In genomic region chr3:153331676-153332075, GRCh38 we compare ENCODE assay signal across 31 cellular contexts.
"Had no signal": no experiment of that assay in that cellular context is flagged by ENCODE, and none has a peak within 500 bp of the region (broad histone marks: within the 10 kb centered on the region; RNA-seq: fewer than 3 reads in every experiment).

No MANE protein-coding gene starts in this region.

- H3K9me3 ChIP-seq: ovary, psoas muscle, right lobe of liver, sigmoid colon, spleen, suprapubic skin, testis, tibial artery, transverse colon, upper lobe of right lung, uterus had no signal

- H3K4me2 ChIP-seq: neural progenitor cell had no signal

- H3K27me3 ChIP-seq: neural progenitor cell, ovary, right lobe of liver, sigmoid colon, spleen, suprapubic skin, testis, tibial artery, transverse colon, upper lobe of right lung, uterus had no signal

- H3K9me3 Mint-ChIP-seq: natural killer cell; nephron; neural progenitor cell; stimulated activated memory B cell treated with anti-CD40 and anti-IgM and Interleukin-4, amounts not matched to agents 10 μg/mL and 1 μg/mL and 100 μg/mL, for 72 hours; stimulated activated naive CD8-positive, alpha-beta T cell treated with anti-CD3 and anti-CD28 coated beads, Interleukin-15, amount 100 ng/mL, for 72 hours; type B pancreatic cell had no signal

- H2AFZ ChIP-seq: neural progenitor cell, parathyroid adenoma had no signal

- ATAC-seq: natural killer cell; psoas muscle; right cardiac atrium; right lobe of liver; stimulated activated memory B cell treated with anti-CD40 and anti-IgM and Interleukin-4, amounts not matched to agents 10 μg/mL and 1 μg/mL and 100 μg/mL, for 72 hours; stimulated activated naive CD8-positive, alpha-beta T cell treated with anti-CD3 and anti-CD28 coated beads, Interleukin-15, amount 100 ng/mL, for 72 hours; stimulated activated naive CD8-positive, alpha-beta T cell treated with anti-CD3 and anti-CD28 coated beads, Interleukin-15, Interleukin-2, amounts not matched to agents 100 U/mL and 50 U/mL, for 24 hours; upper lobe of right lung had no signal

- H3K4me3 ChIP-seq: neural progenitor cell, ovary, psoas muscle, right lobe of liver, sigmoid colon, spleen, suprapubic skin, testis, tibial artery, transverse colon, upper lobe of right lung, uterus had no signal

- H3K27ac Mint-ChIP-seq: natural killer cell; nephron; neural progenitor cell; progenitor cell of endocrine pancreas; stimulated activated memory B cell treated with anti-CD40 and anti-IgM and Interleukin-4, amounts not matched to agents 10 μg/mL and 1 μg/mL and 100 μg/mL, for 72 hours; type B pancreatic cell had no signal

- H3K36me3 Mint-ChIP-seq: natural killer cell; neural progenitor cell; stimulated activated memory B cell treated with anti-CD40 and anti-IgM and Interleukin-4, amounts not matched to agents 10 μg/mL and 1 μg/mL and 100 μg/mL, for 72 hours; type B pancreatic cell had no signal

- DNase-seq: natural killer cell; occipital lobe; ovary; posterior cingulate gyrus; psoas muscle; right cardiac atrium; right lobe of liver; sigmoid colon; small intestine; spleen; stimulated activated CD4-positive, alpha-beta T cell treated with anti-CD3 and anti-CD28 coated beads, Interleukin-12 subunit alpha, Interleukin-12 subunit beta, amount 100 ng/mL, for 4 hours; stimulated activated CD4-positive, alpha-beta T cell treated with anti-CD3 and anti-CD28 coated beads, Interleukin-1b, Interleukin-23, amount 100 ng/mL, for 48 hours; stimulated activated CD4-positive, alpha-beta T cell treated with anti-CD3 and anti-CD28 coated beads, Interleukin-4, amount 100 ng/mL, for 1 hour; stimulated activated CD4-positive, alpha-beta T cell treated with anti-CD3 and anti-CD28 coated beads, Interleukin-4, amount 100 ng/mL, for 4 hours; stimulated activated CD8-positive, alpha-beta memory T cell treated with anti-CD3 and anti-CD28 coated beads, Interleukin-4, amount 100 ng/mL, for 48 hours; stimulated activated naive CD4-positive, alpha-beta T cell; stimulated activated naive CD8-positive, alpha-beta T cell treated with anti-CD3 and anti-CD28 coated beads, Interleukin-15, amount 100 ng/mL, for 72 hours; stimulated activated naive CD8-positive, alpha-beta T cell treated with anti-CD3 and anti-CD28 coated beads, Interleukin-15, Interleukin-2, amounts not matched to agents 100 U/mL and 50 U/mL, for 24 hours; substantia nigra; testis; tibial artery; transverse colon; upper lobe of right lung; uterus had no signal

- H3K4me1 Mint-ChIP-seq: nephron had no signal

- H3K36me3 ChIP-seq: neural progenitor cell, ovary, right lobe of liver, sigmoid colon, spleen, suprapubic skin, tibial artery, transverse colon, upper lobe of right lung, uterus had no signal

- H3K9ac ChIP-seq: neural progenitor cell, parathyroid adenoma had no signal

- H3K27ac ChIP-seq: neural progenitor cell, ovary, parathyroid adenoma, psoas muscle, right lobe of liver, sigmoid colon, spleen, suprapubic skin, testis, tibial artery, transverse colon, upper lobe of right lung, uterus had no signal

- H3K27me3 Mint-ChIP-seq: progenitor cell of endocrine pancreas; stimulated activated naive CD8-positive, alpha-beta T cell treated with anti-CD3 and anti-CD28 coated beads, Interleukin-15, amount 100 ng/mL, for 72 hours; type B pancreatic cell had no signal

- H3K79me2 ChIP-seq: parathyroid adenoma had no signal

- H3K4me3 Mint-ChIP-seq: natural killer cell; nephron; neural progenitor cell; stimulated activated memory B cell treated with anti-CD40 and anti-IgM and Interleukin-4, amounts not matched to agents 10 μg/mL and 1 μg/mL and 100 μg/mL, for 72 hours; stimulated activated naive CD8-positive, alpha-beta T cell treated with anti-CD3 and anti-CD28 coated beads, Interleukin-15, amount 100 ng/mL, for 72 hours; type B pancreatic cell had no signal

- H3K4me1 ChIP-seq: neural progenitor cell, psoas muscle, right lobe of liver, sigmoid colon, spleen, suprapubic skin, testis, tibial artery, transverse colon, upper lobe of right lung, uterus had no signal
